Comparison of ENCODE assay signal across 18 cellular contexts in the genomic region with DNA sequence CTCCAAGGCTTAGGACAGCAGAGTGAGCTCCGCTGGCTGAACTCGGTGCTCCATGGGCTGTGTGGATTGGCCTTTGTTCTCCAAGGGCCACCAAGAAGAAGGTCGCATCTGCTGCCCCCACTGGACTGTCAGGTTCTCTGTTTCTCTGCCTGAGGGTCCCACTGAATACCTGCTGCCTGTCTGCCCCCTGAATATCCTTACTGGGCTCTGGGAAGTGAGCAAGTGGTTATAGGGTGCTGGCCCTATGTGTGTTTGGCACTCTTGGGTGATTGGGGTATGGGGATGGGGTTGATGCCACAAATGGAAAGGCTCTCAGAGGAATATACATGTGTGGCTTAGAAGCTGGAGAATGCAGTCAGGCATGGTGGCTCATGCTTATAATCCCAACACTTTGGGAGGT.
DNase-seq lines count a peak whose midpoint lies in the region; ATAC-seq, FAIRE-seq and TF ChIP-seq lines count a peak whose summit lies in the region.
"Had no signal": no experiment of that assay in that cellular context is flagged by ENCODE, and none has a peak within 500 bp of the region (broad histone marks: within the 10 kb centered on the region; RNA-seq: fewer than 3 reads in every experiment).

No MANE protein-coding gene starts in this region.

- no peak overlapping the region for H4K5ac ChIP-seq in H1 (ENCODE audit: insufficient read length, low read depth, low read length)

- H3K9me3 ChIP-seq in BLaER1 (peaks cover 27% of the 10 kb centered on the region), H1 (ENCODE audit: insufficient read depth in 2 of 2, low read depth in 1 of 2, low read length in 1 of 2) (no peaks in the 10 kb centered on the region), pancreas (no peaks in the 10 kb centered on the region), HepG2 (ENCODE audit: low read length) (no peaks in the 10 kb centered on the region)
- peaks cover 18 to 27% (median 22%) of the 10 kb centered on the region in 11 experiments for H3K9me3 ChIP-seq in BLaER1 treated with 17β-estradiol and CSF1 and Interleukin-3, amounts not matched to agents 10 nM and 100 nM (replicated peaks in 1 of 11)

- H3K79me1 ChIP-seq in H1 (ENCODE audit: low read depth, low read length), result peaks cover 5% of the 10 kb centered on the region

- H3K4me2 ChIP-seq in BLaER1 (peak overlapping the region; percentile 63), H1 (ENCODE audit: insufficient read depth in 1 of 2, low read depth in 2 of 2, low read length in 2 of 2) (no peak overlapping the region), HepG2 (ENCODE audit: low read depth, low read length) (no peak overlapping the region)
- H3K4me2 ChIP-seq in BLaER1 treated with 17β-estradiol and CSF1 and Interleukin-3, amounts not matched to agents 10 nM and 100 nM, result peak overlapping the region in 10 of 11 experiments; percentile 21 to 64 (median 44); a peak in 18 of 22 replicates

- H3K23me2 ChIP-seq in H1 (ENCODE audit: low read depth, low read length), result peaks cover 6% of the 10 kb centered on the region; the same call in 1 of the 2 replicates

- no peak overlapping the region for H2BK15ac ChIP-seq in H1 (ENCODE audit: low read length)

- TF ChIP-seq RAD21 in H1 (IDR thresholded peaks at IDR 0.05 in 1 of 2, conservative IDR thresholded peaks at IDR 0.05 in 1 of 2; ENCODE audit: low read depth in 2 of 2, low read length in 2 of 2) (no peak), HepG2 (CRISPR knock-in tag; IDR thresholded peaks at IDR 0.05) (no peak)

- H3K4ac ChIP-seq in H1 (replicated peaks; ENCODE audit: insufficient read length, low read depth, low read length), result no peak overlapping the region

- H2BK5ac ChIP-seq in H1 (ENCODE audit: low read depth, low read length), result no peak overlapping the region

- ATAC-seq in pancreas, result no peak
- ATAC-seq in HepG2, result no peak
- ATAC-seq: HCT116 had no signal

- H2BK12ac ChIP-seq in H1 (ENCODE audit: low read depth, low read length), result no peak overlapping the region; the same call in 1 of the 2 replicates

- FAIRE-seq in H1 (lab: Jason Lieb, UNC), result no peak
- no peak for FAIRE-seq in pancreas (lab: Jason Lieb, UNC)
- FAIRE-seq in HepG2 (lab: Jason Lieb, UNC), result no peak
- FAIRE-seq: D721Med, GM12891, GM18507, GM19239 had no signal

- H3K18ac ChIP-seq in H1 (ENCODE audit: extremely low read depth, low read length), result no peak overlapping the region

- TF ChIP-seq EP300 in H1 (IDR thresholded peaks at IDR 0.05; ENCODE audit: borderline replicate concordance in 1 of 2, low read depth in 2 of 2, low read length in 2 of 2) (no peak), HepG2 (IDR thresholded peaks at IDR 0.05; ENCODE audit: low read depth in 2 of 2, low read length in 2 of 2) (no peak), HepG2 (CRISPR knock-in tag; IDR thresholded peaks at IDR 0.05; ENCODE audit: borderline replicate concordance) (no peak)

- no peak overlapping the region for H3K56ac ChIP-seq in H1 (replicated peaks; ENCODE audit: insufficient read length, low read depth, low read length)

- H3K36me3 ChIP-seq in BLaER1, result no peaks in the 10 kb centered on the region
- H3K36me3 ChIP-seq in BLaER1 treated with 17β-estradiol and CSF1 and Interleukin-3, amounts not matched to agents 10 nM and 100 nM, result no peaks in the 10 kb centered on the region; a peak in 1 of 22 replicates
- no peaks in the 10 kb centered on the region; a peak in 1 of 8 replicates for H3K36me3 ChIP-seq in H1 (ENCODE audit: control insufficient read depth in 2 of 4, insufficient read depth in 4 of 4, low read length in 3 of 4)
- no peaks in the 10 kb centered on the region for H3K36me3 ChIP-seq in pancreas
- no peaks in the 10 kb centered on the region for H3K36me3 ChIP-seq in HepG2 (replicated peaks in 1 of 2; ENCODE audit: control insufficient read depth in 1 of 2, insufficient read depth in 2 of 2, low read length in 2 of 2)

- H3K9ac ChIP-seq in BLaER1 (no peak overlapping the region; the same call in 1 of the 2 replicates), H1 (replicated peaks in 1 of 4; ENCODE audit: extremely low read depth in 1 of 4, low read depth in 3 of 4, low read length in 3 of 4) (no peak overlapping the region), HepG2 (ENCODE audit: insufficient read depth, low read depth, low read length) (no peak overlapping the region)
- H3K9ac ChIP-seq in BLaER1 treated with 17β-estradiol and CSF1 and Interleukin-3, amounts not matched to agents 10 nM and 100 nM, result no peak overlapping the region
- H3K9ac ChIP-seq: GM23248 had no signal

- CTCF ChIA-PET in H1 (lab: Charles Lee; ENCODE audit: partially characterized antibody) (interaction anchor here (0.8 to 2.6 kb wide), 7 partner anchors 9 to 247 kb away, joined by 3 to 12 read pairs (median 4); no protein-coding TSS in a partner anchor), HepG2 (lab: Yijun Ruan, JAX; ENCODE audit: low intra/inter-chr PET ratio, low total read pairs) (no interaction called here)

- H3K79me2 ChIP-seq in H1 (ENCODE audit: control insufficient read depth in 1 of 2, insufficient read depth in 2 of 2, low read length in 2 of 2) (no peaks in the 10 kb centered on the region), HepG2 (ENCODE audit: insufficient read depth, low read length) (no peaks in the 10 kb centered on the region)

- H4K8ac ChIP-seq in H1 (ENCODE audit: extremely low read depth, insufficient read depth, low read length), result no peak overlapping the region; the same call in 1 of the 2 replicates

- H2BK120ac ChIP-seq in H1 (replicated peaks; ENCODE audit: low read depth, low read length), result no peak overlapping the region

- no peak overlapping the region for H3K14ac ChIP-seq in H1 (ENCODE audit: insufficient read length)

- no TSS peak for BruUV-seq in HepG2 (replicated peaks; lab: Mats Ljungman, UMichigan)

- no peak overlapping the region for H2BK20ac ChIP-seq in H1 (ENCODE audit: low read length)

- H3K27ac ChIP-seq in BLaER1 (peak overlapping the region; percentile 63), H1 (ENCODE audit: low read depth, low read length) (no peak overlapping the region), pancreas (no peak overlapping the region), HepG2 (ENCODE audit: extremely low read length, insufficient read depth, low read length) (no peak overlapping the region)
- peak overlapping the region in 5 of 11 experiments; percentile 1 to 58 (median 20); a peak in 7 of 22 replicates for H3K27ac ChIP-seq in BLaER1 treated with 17β-estradiol and CSF1 and Interleukin-3, amounts not matched to agents 10 nM and 100 nM
- H3K27ac ChIP-seq: GM23248 had no signal

- POLR2A ChIA-PET in H1 (lab: Charles Lee; ENCODE audit: partially characterized antibody), result interaction anchor here (1.2 kb wide), 1 partner anchor 192 kb away, joined by 3 read pairs; no protein-coding TSS in a partner anchor
- POLR2A ChIA-PET in HepG2 (lab: Yijun Ruan, JAX), result no interaction called here

- H2AFZ ChIP-seq in H1 (ENCODE audit: low read length) (no peak overlapping the region), HepG2 (ENCODE audit: low read length) (no peak overlapping the region)
- H2AFZ ChIP-seq: GM23248 had no signal

- WGBS in H1 (ENCODE audit: extremely low coverage in 1 of 2, insufficient coverage in 1 of 2, insufficient read length in 1 of 2, insufficient replicate concordance in 2 of 2, low coverage in 1 of 2, low lambda C conversion rate in 2 of 2, missing lambda C conversion rate in 1 of 2), 2 experiments, result 93% methylated on average over 3 of the region's 3 CpGs; no CpG with 5 or more reads in 1 of the 2 experiments
- 78 to 85% methylated on average over 3 of the region's 3 CpGs for WGBS in pancreas, 2 donors
- WGBS in HepG2 (ENCODE audit: low lambda C conversion rate), result no CpG with 5 or more reads among the region's 3 CpGs

- H3K4me1 ChIP-seq in BLaER1 (peaks cover 74% of the 10 kb centered on the region), H1 (replicated peaks in 1 of 4; ENCODE audit: control insufficient read depth in 3 of 4, insufficient read depth in 4 of 4, low read length in 3 of 4) (peaks cover 2 to 9% (median 7%) of the 10 kb centered on the region in 4 experiments; a peak in 6 of 7 replicates), pancreas (no peaks in the 10 kb centered on the region), HepG2 (ENCODE audit: insufficient read depth, low read length) (no peaks in the 10 kb centered on the region)
- H3K4me1 ChIP-seq in BLaER1 treated with 17β-estradiol and CSF1 and Interleukin-3, amounts not matched to agents 10 nM and 100 nM, result peaks cover 11 to 71% (median 54%) of the 10 kb centered on the region in 10 experiments

- intact Hi-C loops in pancreas (cut with DNase I) (no loop called here), HepG2 (cut with micrococcal nuclease; ENCODE audit: unreplicated experiment) (no loop called here)

- in situ Hi-C loops in HepG2 (cut with HindIII; ENCODE audit: extremely low pct_ligation_motif_present, low pct_unique_long_range_greater_than_20kb), result no loop called here

- TF ChIP-seq POLR2A in H1 (IDR thresholded peaks at IDR 0.05; ENCODE audit: control extremely low read depth in 1 of 2, low read depth in 2 of 2, low read length in 2 of 2) (no peak), HepG2 (IDR thresholded peaks at IDR 0.05; ENCODE audit: insufficient read depth in 1 of 2, low read depth in 2 of 2, low read length in 2 of 2) (no peak)

- no peaks in the 10 kb centered on the region for H3K27me3 ChIP-seq in BLaER1
- H3K27me3 ChIP-seq in BLaER1 treated with 17β-estradiol and CSF1 and Interleukin-3, amounts not matched to agents 10 nM and 100 nM, result no peaks in the 10 kb centered on the region
- peaks cover 0 to 4% (median under 1%) of the 10 kb centered on the region in 4 experiments; a peak in 2 of 7 replicates for H3K27me3 ChIP-seq in H1 (replicated peaks in 1 of 4; ENCODE audit: control insufficient read depth in 3 of 4, extremely low read depth in 1 of 4, insufficient read depth in 3 of 4, low read length in 3 of 4)
- H3K27me3 ChIP-seq in pancreas, result no peaks in the 10 kb centered on the region
- no peaks in the 10 kb centered on the region for H3K27me3 ChIP-seq in HepG2 (ENCODE audit: control insufficient read depth in 1 of 2, insufficient read depth in 2 of 2, low read length in 2 of 2)

- DNase-seq in H1 (ENCODE audit: low read depth in 1 of 2, low spot score in 2 of 2), result no peak
- no peak for DNase-seq in activated naive CD4-positive, alpha-beta T cell (lab: John Stamatoyannopoulos, UW)
- no peak for DNase-seq in pancreas
- no peak for DNase-seq in HepG2 (ENCODE audit: low spot score)
- DNase-seq: CD4-positive, alpha-beta T cell; CD8-positive, alpha-beta memory T cell; DMS 273 treated with DMSO at 0.1 percent for 48 hours; DMS79; GF-D8; GM23248; H9 had no signal

- TF ChIP-seq CTCF in H1 (IDR thresholded peaks at IDR 0.05; ENCODE audit: control extremely low read depth in 1 of 3, insufficient read depth in 1 of 3, low read depth in 1 of 3, low read length in 3 of 3) (no peak), pancreas (IDR thresholded peaks at IDR 0.05) (no peak), HepG2 (CRISPR knock-in tag; IDR thresholded peaks at IDR 0.05) (no peak)

- H3K23ac ChIP-seq in H1 (ENCODE audit: insufficient read length), result no peak overlapping the region

- no peak overlapping the region for H3K4me3 ChIP-seq in BLaER1
- H3K4me3 ChIP-seq in BLaER1 treated with 17β-estradiol and CSF1 and Interleukin-3, amounts not matched to agents 10 nM and 100 nM, result no peak overlapping the region
- no peak overlapping the region for H3K4me3 ChIP-seq in H1 (ENCODE audit: extremely low read depth in 1 of 4, insufficient read depth in 2 of 4, low read depth in 3 of 4, low read length in 4 of 4)
- H3K4me3 ChIP-seq in pancreas, result no peak overlapping the region
- H3K4me3 ChIP-seq in HepG2 (replicated peaks in 1 of 3; ENCODE audit: insufficient read depth in 1 of 3, low read depth in 2 of 3, low read length in 3 of 3), result no peak overlapping the region
- H3K4me3 ChIP-seq: GM23248 had no signal

- peak overlapping the region; percentile 16 for H4K91ac ChIP-seq in H1 (replicated peaks; ENCODE audit: insufficient read length, low read length)

- H2AK5ac ChIP-seq in H1 (ENCODE audit: low read depth, low read length), result no peak overlapping the region

- H4K20me1 ChIP-seq in BLaER1, result no peaks in the 10 kb centered on the region
- no peaks in the 10 kb centered on the region; a peak in 1 of 22 replicates for H4K20me1 ChIP-seq in BLaER1 treated with 17β-estradiol and CSF1 and Interleukin-3, amounts not matched to agents 10 nM and 100 nM
- H4K20me1 ChIP-seq in H1 (replicated peaks in 1 of 2; ENCODE audit: control insufficient read depth in 1 of 2, insufficient read depth in 2 of 2, low read length in 2 of 2), result peaks cover 0 to 5% of the 10 kb centered on the region in 2 experiments
- no peaks in the 10 kb centered on the region for H4K20me1 ChIP-seq in HepG2 (ENCODE audit: insufficient read depth, low read length)

Comparison
In these comparisons a context has a peak if more than half of its experiments do, and no peak if none do; other contexts are left out.
1. H3K4me2 ChIP-seq: peak in BLaER1 (single experiment) and BLaER1 treated with 17β-estradiol and CSF1 and Interleukin-3, amounts not matched to agents 10 nM and 100 nM (10 of 11); none in H1 (0 of 2) and HepG2 (single experiment).